ENCODE assay signal across 1 cellular context in the genomic region with DNA sequence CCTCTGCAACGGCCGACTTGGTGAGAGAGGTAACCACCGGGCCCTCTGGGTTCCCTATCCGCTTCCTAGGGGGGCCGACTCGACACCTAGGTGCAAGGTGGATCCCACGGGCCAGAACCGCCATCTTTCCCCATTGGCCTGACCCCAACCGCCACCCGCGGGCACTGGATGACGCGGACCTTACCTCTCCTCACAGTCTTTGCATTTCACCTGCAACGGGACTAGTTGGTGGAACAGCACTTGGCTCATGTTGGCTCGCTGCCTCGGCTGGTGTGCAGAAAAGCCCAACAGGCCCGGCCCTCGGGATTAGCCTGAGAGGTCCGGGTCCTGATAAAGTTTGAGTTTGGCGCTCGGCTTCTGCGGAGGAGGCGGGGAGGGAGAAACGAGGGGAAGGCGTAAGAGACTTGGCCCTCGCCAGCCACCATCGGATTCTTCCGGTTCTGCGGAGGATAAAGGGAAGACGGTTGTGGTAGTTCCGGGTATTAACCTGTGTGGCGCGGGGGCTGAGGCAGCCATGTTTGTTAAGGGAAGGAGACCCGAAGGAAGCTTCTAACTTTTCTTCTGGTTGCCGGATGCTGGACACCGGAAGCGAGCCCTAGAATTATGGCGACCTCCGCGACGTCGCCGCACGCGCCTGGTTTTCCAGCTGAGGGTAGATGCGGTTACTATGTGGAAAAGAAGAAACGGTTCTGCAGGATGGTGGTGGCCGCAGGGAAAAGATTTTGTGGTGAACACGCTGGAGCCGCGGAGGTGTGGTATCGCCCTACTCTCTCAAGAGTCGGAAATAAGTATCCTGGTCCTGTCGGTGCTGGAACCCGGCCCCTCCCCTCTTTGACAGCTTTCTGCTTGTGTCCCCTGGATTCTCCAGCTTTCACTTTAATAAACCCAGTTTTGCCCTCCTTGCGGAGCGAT.
TF ChIP-seq lines count a peak whose summit lies in the region.

Gene SASS6, minus strand, starts transcription at position 365 of the 912 bp plus-strand sequence. Its CDS starts 116 bp downstream, at position 249.
A gene with protein sequence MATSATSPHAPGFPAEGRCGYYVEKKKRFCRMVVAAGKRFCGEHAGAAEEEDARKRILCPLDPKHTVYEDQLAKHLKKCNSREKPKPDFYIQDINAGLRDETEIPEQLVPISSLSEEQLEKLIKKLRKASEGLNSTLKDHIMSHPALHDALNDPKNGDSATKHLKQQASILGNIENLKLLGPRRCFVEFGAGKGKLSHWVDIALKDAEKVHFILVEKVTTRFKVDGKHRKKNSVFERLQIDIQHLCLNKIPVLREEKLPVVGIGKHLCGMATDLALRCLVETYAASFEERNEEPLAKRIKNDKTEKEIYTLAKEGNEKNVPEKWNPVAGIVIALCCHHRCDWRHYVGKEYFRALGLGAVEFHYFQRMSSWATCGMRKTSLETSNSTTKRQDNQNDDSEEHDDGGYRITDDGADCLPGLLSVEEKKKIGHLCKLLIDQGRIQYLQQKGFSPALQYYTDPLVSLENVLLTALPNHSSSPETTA (plus strand): TSS at position 598 of the 912 bp plus-strand sequence. CDS start 6 bp downstream, at position 604.

TF ChIP-seq in HepG2, 621 proteins besides CTCF, POLR2A, EP300 and RAD21 (continued from another document and continues in another):
- TF ChIP-seq REPIN1 (CRISPR knock-in tag; IDR thresholded peaks at IDR 0.05; ENCODE audit: borderline replicate concordance, low read depth) (peak; percentile 92; the same call in 1 of the 2 replicates), GPN1 (CRISPR knock-in tag; IDR thresholded peaks at IDR 0.05; ENCODE audit: borderline replicate concordance) (no peak), ZNF816 (CRISPR knock-in tag; IDR thresholded peaks at IDR 0.05; ENCODE audit: borderline replicate concordance) (0 out of 2 replicates have a peak, but pooled peaks have one; percentile 57), FOXM1 (CRISPR knock-in tag; IDR thresholded peaks at IDR 0.05) (peak; percentile 44; the same call in 1 of the 2 replicates), CENPX (CRISPR knock-in tag; IDR thresholded peaks at IDR 0.05) (no peak), TBL1XR1 (IDR thresholded peaks at IDR 0.05; ENCODE audit: borderline replicate concordance, low read length, partially characterized antibody) (peak; percentile 33), HNRNPLL (IDR thresholded peaks at IDR 0.05; ENCODE audit: low read depth, low read length, poor library complexity, severe bottlenecking) (peak; percentile 53), NR2F1 (CRISPR knock-in tag; IDR thresholded peaks at IDR 0.05) (no peak), ZSCAN31 (CRISPR knock-in tag; IDR thresholded peaks at IDR 0.05; ENCODE audit: low read depth) (no peak; the same call in 1 of the 2 replicates), ZFP1 (CRISPR knock-in tag; IDR thresholded peaks at IDR 0.05) (no peak), DNMT3B (CRISPR knock-in tag; conservative IDR thresholded peaks at IDR 0.05) (no peak), FOXO1 (CRISPR knock-in tag; IDR thresholded peaks at IDR 0.05) (no peak; the same call in none of the 2 replicates), RORA (CRISPR knock-in tag; IDR thresholded peaks at IDR 0.05) (no peak), ZNF34 (CRISPR knock-in tag; IDR thresholded peaks at IDR 0.05; ENCODE audit: borderline replicate concordance) (no peak), MED13 (CRISPR knock-in tag; IDR thresholded peaks at IDR 0.05) (peak; percentile 74; the same call in 1 of the 2 replicates), ZFP62 (CRISPR knock-in tag; IDR thresholded peaks at IDR 0.05) (no peak), NFE2L1 (CRISPR knock-in tag; IDR thresholded peaks at IDR 0.05; ENCODE audit: borderline replicate concordance) (no peak), ZBTB43 (CRISPR knock-in tag; conservative IDR thresholded peaks at IDR 0.05) (no peak; the same call in 1 of the 2 replicates), ZNF138 (CRISPR knock-in tag; IDR thresholded peaks at IDR 0.05; ENCODE audit: low read depth) (no peak), HNRNPUL1 (IDR thresholded peaks at IDR 0.05; ENCODE audit: low read depth, low read length) (no peak), ZNF318 (CRISPR knock-in tag; IDR thresholded peaks at IDR 0.05) (no peak), REXO4 (CRISPR knock-in tag; IDR thresholded peaks at IDR 0.05; ENCODE audit: borderline replicate concordance) (no peak), ZNF883 (CRISPR knock-in tag; IDR thresholded peaks at IDR 0.05; ENCODE audit: not compliant biosample characterization) (peak; percentile 25), ZGPAT (CRISPR knock-in tag; IDR thresholded peaks at IDR 0.05) (peak; percentile 86), TBP (CRISPR knock-in tag; IDR thresholded peaks at IDR 0.05) (0 out of 2 replicates have a peak, but pooled peaks have one; percentile 61)
- TF ChIP-seq, protein P1, sequence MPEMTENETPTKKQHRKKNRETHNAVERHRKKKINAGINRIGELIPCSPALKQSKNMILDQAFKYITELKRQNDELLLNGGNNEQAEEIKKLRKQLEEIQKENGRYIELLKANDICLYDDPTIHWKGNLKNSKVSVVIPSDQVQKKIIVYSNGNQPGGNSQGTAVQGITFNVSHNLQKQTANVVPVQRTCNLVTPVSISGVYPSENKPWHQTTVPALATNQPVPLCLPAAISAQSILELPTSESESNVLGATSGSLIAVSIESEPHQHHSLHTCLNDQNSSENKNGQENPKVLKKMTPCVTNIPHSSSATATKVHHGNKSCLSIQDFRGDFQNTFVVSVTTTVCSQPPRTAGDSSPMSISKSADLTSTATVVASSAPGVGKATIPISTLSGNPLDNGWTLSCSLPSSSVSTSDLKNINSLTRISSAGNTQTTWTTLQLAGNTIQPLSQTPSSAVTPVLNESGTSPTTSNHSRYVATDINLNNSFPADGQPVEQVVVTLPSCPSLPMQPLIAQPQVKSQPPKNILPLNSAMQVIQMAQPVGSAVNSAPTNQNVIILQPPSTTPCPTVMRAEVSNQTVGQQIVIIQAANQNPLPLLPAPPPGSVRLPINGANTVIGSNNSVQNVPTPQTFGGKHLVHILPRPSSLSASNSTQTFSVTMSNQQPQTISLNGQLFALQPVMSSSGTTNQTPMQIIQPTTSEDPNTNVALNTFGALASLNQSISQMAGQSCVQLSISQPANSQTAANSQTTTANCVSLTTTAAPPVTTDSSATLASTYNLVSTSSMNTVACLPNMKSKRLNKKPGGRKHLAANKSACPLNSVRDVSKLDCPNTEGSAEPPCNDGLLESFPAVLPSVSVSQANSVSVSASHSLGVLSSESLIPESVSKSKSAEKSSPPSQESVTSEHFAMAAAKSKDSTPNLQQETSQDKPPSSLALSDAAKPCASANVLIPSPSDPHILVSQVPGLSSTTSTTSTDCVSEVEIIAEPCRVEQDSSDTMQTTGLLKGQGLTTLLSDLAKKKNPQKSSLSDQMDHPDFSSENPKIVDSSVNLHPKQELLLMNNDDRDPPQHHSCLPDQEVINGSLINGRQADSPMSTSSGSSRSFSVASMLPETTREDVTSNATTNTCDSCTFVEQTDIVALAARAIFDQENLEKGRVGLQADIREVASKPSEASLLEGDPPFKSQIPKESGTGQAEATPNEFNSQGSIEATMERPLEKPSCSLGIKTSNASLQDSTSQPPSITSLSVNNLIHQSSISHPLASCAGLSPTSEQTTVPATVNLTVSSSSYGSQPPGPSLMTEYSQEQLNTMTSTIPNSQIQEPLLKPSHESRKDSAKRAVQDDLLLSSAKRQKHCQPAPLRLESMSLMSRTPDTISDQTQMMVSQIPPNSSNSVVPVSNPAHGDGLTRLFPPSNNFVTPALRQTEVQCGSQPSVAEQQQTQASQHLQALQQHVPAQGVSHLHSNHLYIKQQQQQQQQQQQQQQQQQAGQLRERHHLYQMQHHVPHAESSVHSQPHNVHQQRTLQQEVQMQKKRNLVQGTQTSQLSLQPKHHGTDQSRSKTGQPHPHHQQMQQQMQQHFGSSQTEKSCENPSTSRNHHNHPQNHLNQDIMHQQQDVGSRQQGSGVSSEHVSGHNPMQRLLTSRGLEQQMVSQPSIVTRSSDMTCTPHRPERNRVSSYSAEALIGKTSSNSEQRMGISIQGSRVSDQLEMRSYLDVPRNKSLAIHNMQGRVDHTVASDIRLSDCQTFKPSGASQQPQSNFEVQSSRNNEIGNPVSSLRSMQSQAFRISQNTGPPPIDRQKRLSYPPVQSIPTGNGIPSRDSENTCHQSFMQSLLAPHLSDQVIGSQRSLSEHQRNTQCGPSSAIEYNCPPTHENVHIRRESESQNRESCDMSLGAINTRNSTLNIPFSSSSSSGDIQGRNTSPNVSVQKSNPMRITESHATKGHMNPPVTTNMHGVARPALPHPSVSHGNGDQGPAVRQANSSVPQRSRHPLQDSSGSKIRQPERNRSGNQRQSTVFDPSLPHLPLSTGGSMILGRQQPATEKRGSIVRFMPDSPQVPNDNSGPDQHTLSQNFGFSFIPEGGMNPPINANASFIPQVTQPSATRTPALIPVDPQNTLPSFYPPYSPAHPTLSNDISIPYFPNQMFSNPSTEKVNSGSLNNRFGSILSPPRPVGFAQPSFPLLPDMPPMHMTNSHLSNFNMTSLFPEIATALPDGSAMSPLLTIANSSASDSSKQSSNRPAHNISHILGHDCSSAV (CRISPR knock-in tag; IDR thresholded peaks at IDR 0.05; ENCODE audit: borderline replicate concordance) = 0 out of 2 replicates have a peak, but pooled peaks have one; percentile 63
- TF ChIP-seq, protein P2, sequence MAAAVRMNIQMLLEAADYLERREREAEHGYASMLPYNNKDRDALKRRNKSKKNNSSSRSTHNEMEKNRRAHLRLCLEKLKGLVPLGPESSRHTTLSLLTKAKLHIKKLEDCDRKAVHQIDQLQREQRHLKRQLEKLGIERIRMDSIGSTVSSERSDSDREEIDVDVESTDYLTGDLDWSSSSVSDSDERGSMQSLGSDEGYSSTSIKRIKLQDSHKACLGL (CRISPR knock-in tag; IDR thresholded peaks at IDR 0.05) = peak; percentile 42; the same call in 1 of the 2 replicates
- TF ChIP-seq, protein P3, sequence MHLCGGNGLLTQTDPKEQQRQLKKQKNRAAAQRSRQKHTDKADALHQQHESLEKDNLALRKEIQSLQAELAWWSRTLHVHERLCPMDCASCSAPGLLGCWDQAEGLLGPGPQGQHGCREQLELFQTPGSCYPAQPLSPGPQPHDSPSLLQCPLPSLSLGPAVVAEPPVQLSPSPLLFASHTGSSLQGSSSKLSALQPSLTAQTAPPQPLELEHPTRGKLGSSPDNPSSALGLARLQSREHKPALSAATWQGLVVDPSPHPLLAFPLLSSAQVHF (CRISPR knock-in tag; IDR thresholded peaks at IDR 0.05) = no peak
